In the genomic region with DNA sequence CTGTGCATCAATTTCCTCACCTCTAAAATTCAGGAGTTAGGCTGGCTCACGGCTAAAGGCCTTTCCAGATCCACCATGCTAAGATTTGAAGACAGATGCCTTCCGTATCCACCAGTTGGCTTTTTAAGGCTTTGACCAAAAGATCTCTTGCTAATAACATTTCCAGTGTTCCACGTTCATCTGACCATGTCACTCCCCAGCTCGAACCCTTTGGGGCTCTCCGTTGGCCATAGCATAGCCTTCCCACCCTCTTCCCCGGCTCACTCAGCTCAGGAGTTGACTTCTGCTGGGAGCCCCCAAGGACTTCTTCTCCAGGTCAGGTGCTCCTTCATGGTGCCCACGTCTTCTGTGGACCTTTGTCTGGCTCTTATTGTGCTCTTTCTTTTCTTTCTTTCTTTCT, we compare ENCODE assay signal across 32 cellular contexts. TPM values are rescaled to one million over a fixed set of nuclear protein-coding genes. Genes with fewer than 3 reads are reported as not detected.
"Had no signal": no experiment of that assay in that cellular context is flagged by ENCODE, and none has a peak within 500 bp of the region (broad histone marks: within the 10 kb centered on the region; RNA-seq: fewer than 3 reads in every experiment).

No MANE protein-coding gene starts in this region.

- H3K36me3 ChIP-seq: left lung, lower lobe of right lung, neural progenitor cell, neutrophil, right atrium auricular region, stomach, thyroid gland, transverse colon, upper lobe of left lung, vagina had no signal

- H3K36me3 Mint-ChIP-seq: immature natural killer cell; naive thymus-derived CD8-positive, alpha-beta T cell; neural progenitor cell; stimulated activated naive B cell treated with anti-CD40 and anti-IgM and Interleukin-4, amounts not matched to agents 10 μg/mL and 1 μg/mL and 100 μg/mL, for 72 hours had no signal

- H3K27ac ChIP-seq: left lung, lower lobe of right lung, neural progenitor cell, neutrophil, parathyroid adenoma, psoas muscle, right atrium auricular region, skin epidermis, stomach, testis, thyroid gland, transverse colon, upper lobe of left lung, vagina had no signal

- H3K9ac ChIP-seq: neural progenitor cell, parathyroid adenoma had no signal

- FAIRE-seq: islet of Langerhans, kidney had no signal

- H3K27ac Mint-ChIP-seq: immature natural killer cell; nephron progenitor cell; neural progenitor cell; stimulated activated naive B cell treated with anti-CD40 and anti-IgM and Interleukin-4, amounts not matched to agents 10 μg/mL and 1 μg/mL and 100 μg/mL, for 72 hours had no signal

- H3K4me3 Mint-ChIP-seq: immature natural killer cell; naive thymus-derived CD8-positive, alpha-beta T cell; nephron progenitor cell; neural progenitor cell; stimulated activated naive B cell treated with anti-CD40 and anti-IgM and Interleukin-4, amounts not matched to agents 10 μg/mL and 1 μg/mL and 100 μg/mL, for 72 hours had no signal

- H3K4me3 ChIP-seq: left lung, lower lobe of right lung, neural progenitor cell, psoas muscle, right atrium auricular region, skin epidermis, stomach, testis, thyroid gland, transverse colon, upper lobe of left lung, vagina had no signal

- H3K4me1 ChIP-seq: left lung, lower lobe of right lung, parathyroid adenoma, psoas muscle, right atrium auricular region, stomach, testis, transverse colon, upper lobe of left lung, vagina had no signal

- ATAC-seq: left colon; left lung; lower lobe of right lung; naive thymus-derived CD8-positive, alpha-beta T cell; psoas muscle; sciatic nerve; stimulated activated naive B cell treated with anti-CD40 and anti-IgM and Interleukin-4, amounts not matched to agents 10 μg/mL and 1 μg/mL and 100 μg/mL, for 72 hours; stimulated activated naive CD8-positive, alpha-beta T cell treated with anti-CD3 and anti-CD28 coated beads, Interleukin-15, Interleukin-2, amounts not matched to agents 100 U/mL and 50 U/mL, for 24 hours had no signal

- H3K9me3 ChIP-seq: left lung, lower lobe of right lung, neutrophil, psoas muscle, right atrium auricular region, stomach, testis, thyroid gland, transverse colon, upper lobe of left lung, vagina had no signal

- H2AFZ ChIP-seq: neural progenitor cell, parathyroid adenoma had no signal

- H3K27me3 ChIP-seq: neural progenitor cell, neutrophil, right atrium auricular region, stomach, testis, thyroid gland, transverse colon, upper lobe of left lung, vagina had no signal

- H3K4me1 Mint-ChIP-seq: immature natural killer cell; stimulated activated naive B cell treated with anti-CD40 and anti-IgM and Interleukin-4, amounts not matched to agents 10 μg/mL and 1 μg/mL and 100 μg/mL, for 72 hours had no signal

- H3K4me2 ChIP-seq: neural progenitor cell had no signal

- H3K79me2 ChIP-seq: parathyroid adenoma had no signal

- DNase-seq: hypothalamus; immature natural killer cell; kidney; left colon; left lung; lower lobe of right lung; mammary epithelial cell; mesenchymal stem cell; naive thymus-derived CD8-positive, alpha-beta T cell; nephron progenitor cell; occipital lobe; psoas muscle; stimulated activated CD4-positive, alpha-beta T cell treated with anti-CD3 and anti-CD28 coated beads, Interleukin-12 subunit alpha, Interleukin-12 subunit beta, amount 100 ng/mL, for 4 hours; stimulated activated CD4-positive, alpha-beta T cell treated with anti-CD3 and anti-CD28 coated beads, Interleukin-15, amount 100 ng/mL, for 24 hours; stimulated activated CD4-positive, alpha-beta T cell treated with anti-CD3 and anti-CD28 coated beads, Interleukin-2, amount 100 ng/mL, for 24 hours; stimulated activated CD4-positive, alpha-beta T cell treated with anti-CD3 and anti-CD28 coated beads, Interleukin-4, amount 100 ng/mL, for 1 hour; stimulated activated naive B cell treated with anti-CD40 and anti-IgM and Interleukin-4, amounts not matched to agents 10 μg/mL and 1 μg/mL and 100 μg/mL, for 72 hours; stimulated activated naive CD8-positive, alpha-beta T cell treated with anti-CD3 and anti-CD28 coated beads, Interleukin-15, Interleukin-2, amounts not matched to agents 100 U/mL and 50 U/mL, for 24 hours; stomach; testis; thyroid gland; transverse colon; upper lobe of left lung had no signal

- H3K9me3 Mint-ChIP-seq: immature natural killer cell, nephron progenitor cell had no signal

RNA-seq across cellular contexts. Expression of a gene that starts 53.3 kb away (rescaled TPM):
- total RNA-seq: renal cortical epithelial cell had no signal
- polyA plus RNA-seq: immature natural killer cell; mammary epithelial cell; naive thymus-derived CD8-positive, alpha-beta T cell had no signal
